Comparison of ENCODE assay signal across 9 cellular contexts in genomic region chr10:46557319-46558140, GRCh38. TPM values are rescaled to one million over a fixed set of nuclear protein-coding genes. Genes with fewer than 3 reads are reported as not detected.
DNase-seq lines count a peak whose midpoint lies in the region; ATAC-seq, FAIRE-seq and TF ChIP-seq lines count a peak whose summit lies in the region.
"Had no signal": no experiment of that assay in that cellular context is flagged by ENCODE, and none has a peak within 500 bp of the region (broad histone marks: within the 10 kb centered on the region; RNA-seq: fewer than 3 reads in every experiment).

No MANE protein-coding gene starts in this region.

- H3K27me3 ChIP-seq in HepG2 (ENCODE audit: control insufficient read depth in 1 of 2, insufficient read depth in 2 of 2, low read length in 2 of 2) = peaks cover 11 to 47% of the 10 kb centered on the region in 2 experiments; a peak in 4 of 5 replicates
- peaks cover 4 to 67% (median 35%) of the 10 kb centered on the region in 3 donors for H3K27me3 ChIP-seq in stomach

- intact Hi-C loops in HepG2 (cut with micrococcal nuclease; ENCODE audit: unreplicated experiment) (no loop called here), stomach (cut with DNase I; ENCODE audit: low total_unique reads) (no loop called here)

- H3K9me3 ChIP-seq in HepG2 (ENCODE audit: low read length) (no peaks in the 10 kb centered on the region), stomach (no peaks in the 10 kb centered on the region)

- DNase-seq in activated CD4-positive, CD25-positive, alpha-beta regulatory T cell treated with anti-CD3 and anti-CD28 coated beads, Interleukin-2, amount 50 U/mL, for 72 hours = peak; percentile 37
- DNase-seq in HepG2 (ENCODE audit: low spot score) (no peak), stomach (peak; percentile 33)
- DNase-seq: NCI-H1417 treated with DMSO at 0.1 percent for 48 hours had no signal

- H3K27ac ChIP-seq in HepG2 (ENCODE audit: extremely low read length, insufficient read depth, low read length) = no peak overlapping the region
- H3K27ac ChIP-seq in stomach = no peak overlapping the region

- no peak overlapping the region for H3K4me2 ChIP-seq in HepG2 (ENCODE audit: low read depth, low read length)

- no peak for ATAC-seq in activated CD4-positive, CD25-positive, alpha-beta regulatory T cell treated with anti-CD3 and anti-CD28 coated beads, Interleukin-2, amount 50 U/mL, for 24 hours
- peak; percentile 10 for ATAC-seq in HepG2
- no peak for ATAC-seq in GM19395 (IDR thresholded peaks at IDR 0.05; ENCODE audit: unreplicated experiment)
- no peak for ATAC-seq in HG02759 (IDR thresholded peaks at IDR 0.05; ENCODE audit: unreplicated experiment)
- no peak for ATAC-seq in HG03520 (IDR thresholded peaks at IDR 0.05; ENCODE audit: unreplicated experiment)

- no peaks in the 10 kb centered on the region for H3K36me3 Mint-ChIP-seq in activated naive CD4-positive, alpha-beta T cell treated with anti-CD3 and anti-CD28 coated beads, Interleukin-2, amount 50 U/mL, for 24 hours

- no peaks in the 10 kb centered on the region for H3K79me2 ChIP-seq in HepG2 (ENCODE audit: insufficient read depth, low read length)

- TF ChIP-seq EP300 in HepG2 (IDR thresholded peaks at IDR 0.05; ENCODE audit: low read depth in 2 of 2, low read length in 2 of 2) (no peak), HepG2 (CRISPR knock-in tag; IDR thresholded peaks at IDR 0.05; ENCODE audit: borderline replicate concordance) (no peak), stomach (IDR thresholded peaks at IDR 0.05) (no peak)

- no peak for TF ChIP-seq RAD21 in HepG2 (CRISPR knock-in tag; IDR thresholded peaks at IDR 0.05)

- H3K36me3 ChIP-seq in HepG2 (replicated peaks in 1 of 2; ENCODE audit: control insufficient read depth in 1 of 2, insufficient read depth in 2 of 2, low read length in 2 of 2) = no peaks in the 10 kb centered on the region
- H3K36me3 ChIP-seq in stomach = no peaks in the 10 kb centered on the region

- WGBS in HepG2 (ENCODE audit: low lambda C conversion rate) = 80% methylated on average over 29 of the region's 33 CpGs
- 87 to 91% (median 89%) methylated on average over 33 of the region's 33 CpGs for WGBS in stomach, 5 donors

- in situ Hi-C loops in HepG2 (cut with HindIII; ENCODE audit: extremely low pct_ligation_motif_present, low pct_unique_long_range_greater_than_20kb) = no loop called here

- H3K4me3 ChIP-seq in HepG2 (replicated peaks in 1 of 3; ENCODE audit: insufficient read depth in 1 of 3, low read depth in 2 of 3, low read length in 3 of 3) = no peak overlapping the region
- no peak overlapping the region for H3K4me3 ChIP-seq in stomach

- H3K4me3 Mint-ChIP-seq in activated naive CD4-positive, alpha-beta T cell treated with anti-CD3 and anti-CD28 coated beads, Interleukin-2, amount 50 U/mL, for 24 hours = peak overlapping the region; percentile 70

- H3K27ac Mint-ChIP-seq in activated naive CD4-positive, alpha-beta T cell treated with anti-CD3 and anti-CD28 coated beads, Interleukin-2, amount 50 U/mL, for 24 hours = no peak overlapping the region

- peaks cover 14% of the 10 kb centered on the region for H3K4me1 ChIP-seq in HepG2 (ENCODE audit: insufficient read depth, low read length)
- H3K4me1 ChIP-seq in stomach = peaks cover 16 to 50% (median 34%) of the 10 kb centered on the region in 4 donors

- H3K9me3 Mint-ChIP-seq in activated naive CD4-positive, alpha-beta T cell treated with anti-CD3 and anti-CD28 coated beads, Interleukin-2, amount 50 U/mL, for 24 hours = no peaks in the 10 kb centered on the region

- no peak for TF ChIP-seq CTCF in HepG2 (CRISPR knock-in tag; IDR thresholded peaks at IDR 0.05)
- no peak for TF ChIP-seq CTCF in stomach (IDR thresholded peaks at IDR 0.05)

- no peaks in the 10 kb centered on the region; the same call in 1 of the 2 replicates for H4K20me1 ChIP-seq in HepG2 (ENCODE audit: insufficient read depth, low read length)

- H2AFZ ChIP-seq in HepG2 (ENCODE audit: low read length) = no peak overlapping the region

- POLR2A ChIA-PET in HepG2 (lab: Yijun Ruan, JAX) = no interaction called here

- CTCF ChIA-PET in HepG2 (lab: Yijun Ruan, JAX; ENCODE audit: low intra/inter-chr PET ratio, low total read pairs) = no interaction called here

- TF ChIP-seq POLR2A in HepG2 (IDR thresholded peaks at IDR 0.05; ENCODE audit: insufficient read depth in 1 of 2, low read depth in 2 of 2, low read length in 2 of 2) (no peak), stomach (IDR thresholded peaks at IDR 0.05) (no peak)

- H3K9ac ChIP-seq in HepG2 (ENCODE audit: insufficient read depth, low read depth, low read length) = no peak overlapping the region

- H3K4me1 Mint-ChIP-seq in activated naive CD4-positive, alpha-beta T cell treated with anti-CD3 and anti-CD28 coated beads, Interleukin-2, amount 50 U/mL, for 24 hours = peaks cover 9% of the 10 kb centered on the region

- peaks cover 11% of the 10 kb centered on the region for H3K27me3 Mint-ChIP-seq in activated naive CD4-positive, alpha-beta T cell treated with anti-CD3 and anti-CD28 coated beads, Interleukin-2, amount 50 U/mL, for 24 hours

- BruUV-seq in HepG2 (replicated peaks; lab: Mats Ljungman, UMichigan) = no TSS peak

- no peak for FAIRE-seq in HepG2 (lab: Jason Lieb, UNC)

TF ChIP-seq in HepG2, 621 proteins besides CTCF, POLR2A, EP300 and RAD21 (continues in another document):
- TF ChIP-seq JDP2 (CRISPR knock-in tag; IDR thresholded peaks at IDR 0.05; ENCODE audit: borderline replicate concordance) (no peak), ZNF75D (CRISPR knock-in tag; IDR thresholded peaks at IDR 0.05; ENCODE audit: borderline replicate concordance) (no peak), ZNF44 (CRISPR knock-in tag; IDR thresholded peaks at IDR 0.05) (no peak), CBX2 (IDR thresholded peaks at IDR 0.05; ENCODE audit: low read depth, low read length) (no peak), CBX2 (CRISPR knock-in tag; IDR thresholded peaks at IDR 0.05; ENCODE audit: low read depth) (no peak)

RNA-seq across cellular contexts. Expression of gene GPRIN2, which starts 1.1 kb away (rescaled TPM):
- total RNA-seq in HepG2 (2016; rRNA removed; fragmentation: Illumina TruSeq; extraction: Trizol) = not detected in 2 replicates
- not detected in 2 replicates for total RNA-seq in HepG2 (2016; cell fraction: cytosol; rRNA removed; fragmentation: Illumina TruSeq; extraction: Trizol; ENCODE audit: low read depth)
- not detected in 2 replicates for total RNA-seq in HepG2 (2016; cell fraction: insoluble cytoplasmic fraction; rRNA removed; fragmentation: Illumina TruSeq; extraction: Trizol)
- not detected in 2 replicates for total RNA-seq in HepG2 (2016; cell fraction: membrane; rRNA removed; fragmentation: Illumina TruSeq; extraction: Trizol)
- not detected in 2 replicates for total RNA-seq in HepG2 (2016; cell fraction: nucleus; rRNA removed; fragmentation: Illumina TruSeq; extraction: Trizol)
- polyA plus RNA-seq in HepG2 (2011; rRNA removed) = not detected in 2 replicates
- not detected in 2 replicates for polyA plus RNA-seq in HepG2 (2011; cell fraction: cytosol; rRNA removed)
- not detected in 2 replicates for polyA plus RNA-seq in HepG2 (2011; cell fraction: nucleus; rRNA removed)
- not detected in 2 replicates for polyA plus RNA-seq in HepG2 (2012)
- polyA plus RNA-seq in HepG2 (2016; cell fraction: cytosol; fragmentation: Illumina TruSeq; extraction: Trizol; ENCODE audit: low read depth) = not detected in 2 replicates
- polyA plus RNA-seq in HepG2 (2016; cell fraction: insoluble cytoplasmic fraction; fragmentation: Illumina TruSeq; extraction: Trizol; ENCODE audit: low read depth) = not detected in 2 replicates
- polyA plus RNA-seq in HepG2 (2016; cell fraction: membrane; fragmentation: Illumina TruSeq; extraction: Trizol; ENCODE audit: low read depth) = not detected in 2 replicates
- polyA plus RNA-seq in HepG2 (2016; cell fraction: nucleus; fragmentation: Illumina TruSeq; extraction: Trizol; ENCODE audit: insufficient read depth, low read depth) = not detected in 2 replicates
- polyA minus RNA-seq in HepG2 (2011; rRNA and poly(A)+ RNA removed; ENCODE audit: low replicate concordance) = not detected in 2 replicates
- not detected in 2 replicates for polyA minus RNA-seq in HepG2 (2011; cell fraction: cytosol; rRNA and poly(A)+ RNA removed)
- not detected in 2 replicates for polyA minus RNA-seq in HepG2 (2011; cell fraction: nucleus; rRNA and poly(A)+ RNA removed)
- 10 to 100 TPM in 4 of 5 donors, 1 to 10 TPM in 1; 3.5 to 27.8 (median 15.2) TPM for total RNA-seq in stomach
- 10 to 100 TPM in 1 of 3 donors, 1 to 10 TPM in 2; 5.0 to 10.8 (median 5.0) TPM for polyA plus RNA-seq in stomach

RNA-seq across cellular contexts. Expression of gene SYT15, which starts 21.4 kb away (rescaled TPM):
- 0.24 and 0.38 TPM in 2 replicates for total RNA-seq in HepG2 (2016; rRNA removed; fragmentation: Illumina TruSeq; extraction: Trizol)
- total RNA-seq in HepG2 (2016; cell fraction: cytosol; rRNA removed; fragmentation: Illumina TruSeq; extraction: Trizol; ENCODE audit: low read depth) = 0.40 TPM in 1 of 2 replicates, not detected in the other
- 0.19 and 0.34 TPM in 2 replicates for total RNA-seq in HepG2 (2016; cell fraction: insoluble cytoplasmic fraction; rRNA removed; fragmentation: Illumina TruSeq; extraction: Trizol)
- total RNA-seq in HepG2 (2016; cell fraction: membrane; rRNA removed; fragmentation: Illumina TruSeq; extraction: Trizol) = 0.24 and 0.37 TPM in 2 replicates
- 0.43 and 0.47 TPM in 2 replicates for total RNA-seq in HepG2 (2016; cell fraction: nucleus; rRNA removed; fragmentation: Illumina TruSeq; extraction: Trizol)
- 0.24 and 0.29 TPM in 2 replicates for polyA plus RNA-seq in HepG2 (2011; rRNA removed)
- polyA plus RNA-seq in HepG2 (2011; cell fraction: cytosol; rRNA removed) = 0.13 and 0.15 TPM in 2 replicates
- 0.51 and 0.57 TPM in 2 replicates for polyA plus RNA-seq in HepG2 (2011; cell fraction: nucleus; rRNA removed)
- 3.1 and 5.1 TPM in 2 replicates for polyA plus RNA-seq in HepG2 (2012)
- 0.25 TPM in 1 of 2 replicates, not detected in the other for polyA plus RNA-seq in HepG2 (2016; cell fraction: cytosol; fragmentation: Illumina TruSeq; extraction: Trizol; ENCODE audit: low read depth)
- polyA plus RNA-seq in HepG2 (2016; cell fraction: insoluble cytoplasmic fraction; fragmentation: Illumina TruSeq; extraction: Trizol; ENCODE audit: low read depth) = 0.30 and 0.46 TPM in 2 replicates
- 0.15 and 0.24 TPM in 2 replicates for polyA plus RNA-seq in HepG2 (2016; cell fraction: membrane; fragmentation: Illumina TruSeq; extraction: Trizol; ENCODE audit: low read depth)
- 0.45 and 1.1 TPM in 2 replicates for polyA plus RNA-seq in HepG2 (2016; cell fraction: nucleus; fragmentation: Illumina TruSeq; extraction: Trizol; ENCODE audit: insufficient read depth, low read depth)
- polyA minus RNA-seq in HepG2 (2011; rRNA and poly(A)+ RNA removed; ENCODE audit: low replicate concordance) = 0.70 and 0.86 TPM in 2 replicates
- not detected in 2 replicates for polyA minus RNA-seq in HepG2 (2011; cell fraction: cytosol; rRNA and poly(A)+ RNA removed)
- polyA minus RNA-seq in HepG2 (2011; cell fraction: nucleus; rRNA and poly(A)+ RNA removed) = 1.9 and 2.8 TPM in 2 replicates
- 10 to 100 TPM in 1 of 5 donors, 1 to 10 TPM in 1, under 1 TPM in 1, not detected in 2; 0.29 to 85.8 (median 2.9) TPM for total RNA-seq in stomach
- under 1 TPM; 0.12 to 0.95 (median 0.92) TPM for polyA plus RNA-seq in stomach

Comparison
In these comparisons a context has a peak if more than half of its experiments do, and no peak if none do; other contexts are left out.
1. RNA of gene GPRIN2, which starts 1.1 kb away (total RNA-seq): 3.5 to 27.8 TPM in stomach; not detected in HepG2; every median in the first group is over 4 times any median in the second.